Comparison of ENCODE assay signal across 24 cellular contexts in the genomic region with DNA sequence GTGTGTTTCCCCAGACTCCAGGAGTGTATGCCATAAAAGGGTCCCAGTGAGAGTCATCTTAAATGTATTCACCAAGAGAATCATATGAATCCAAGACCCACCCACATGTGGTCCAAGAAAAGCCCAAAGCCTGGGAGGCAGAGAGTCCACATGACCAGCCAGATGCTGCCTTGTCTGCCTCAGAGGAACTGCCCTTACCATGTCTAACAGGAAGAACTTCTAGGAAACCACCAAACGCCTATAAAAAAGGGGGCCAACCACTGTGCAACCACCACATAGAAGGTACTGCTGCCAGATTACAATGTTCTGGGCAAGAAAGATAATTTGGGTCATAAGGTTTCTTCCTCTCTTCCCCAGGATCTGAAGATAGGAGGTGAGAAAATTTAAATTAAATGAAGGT.
"Had no signal": no experiment of that assay in that cellular context is flagged by ENCODE, and none has a peak within 500 bp of the region (broad histone marks: within the 10 kb centered on the region; RNA-seq: fewer than 3 reads in every experiment).

No MANE protein-coding gene starts in this region.

- H3K27me3 ChIP-seq: body of pancreas, colonic mucosa, dorsolateral prefrontal cortex, tibial nerve had no signal

- H3K4me3 Mint-ChIP-seq: activated naive CD8-positive, alpha-beta T cell; activated T-cell treated with anti-CD3 and anti-CD28 coated beads, Interleukin-2, amount 50 U/mL, for 4 hours; activated T-helper 17 cell treated with anti-CD3 and anti-CD28 coated beads, Interleukin-2, amount 50 U/mL, for 72 hours; immature natural killer cell; natural killer cell; T-helper 17 cell; WTC11 had no signal

- H3K4me1 ChIP-seq: body of pancreas, colonic mucosa, spleen, tibial nerve had no signal

- H3K9me3 Mint-ChIP-seq: activated T-cell treated with anti-CD3 and anti-CD28 coated beads, Interleukin-2, amount 50 U/mL, for 4 hours; activated T-helper 17 cell treated with anti-CD3 and anti-CD28 coated beads, Interleukin-2, amount 50 U/mL, for 72 hours; natural killer cell; WTC11 had no signal

- H3K4me1 Mint-ChIP-seq: activated T-helper 17 cell treated with anti-CD3 and anti-CD28 coated beads, Interleukin-2, amount 50 U/mL, for 72 hours; immature natural killer cell; T-helper 17 cell had no signal

- H3K36me3 Mint-ChIP-seq: activated naive CD8-positive, alpha-beta T cell; immature natural killer cell; natural killer cell; WTC11 had no signal

- H3K4me3 ChIP-seq: body of pancreas, colonic mucosa, dorsolateral prefrontal cortex, spleen, tibial nerve had no signal

- DNase-seq: activated CD4-positive, alpha-beta T cell treated with anti-CD3 and anti-CD28 coated beads for 1 hour; activated T-cell treated with anti-CD3 and anti-CD28 coated beads, Interleukin-2, amount 50 U/mL, for 4 hours; aorta; body of pancreas; cerebellar nuclear complex; colonic mucosa; dorsolateral prefrontal cortex; effector memory CD4-positive, alpha-beta T cell; erythroblast; head of caudate nucleus; hypothalamus; immature natural killer cell; midbrain; natural killer cell; right cardiac atrium; spleen; stimulated activated naive CD4-positive, alpha-beta T cell treated with Interleukin-2 at 50 U/mL for 16 hours; SW 1271; T-helper 17 cell; T1000 had no signal

- H3K27ac ChIP-seq: body of pancreas, colonic mucosa, spleen, tibial nerve had no signal

- ATAC-seq: activated T-cell treated with anti-CD3 and anti-CD28 coated beads, Interleukin-2, amount 50 U/mL, for 4 hours; activated T-helper 17 cell treated with anti-CD3 and anti-CD28 coated beads, Interleukin-2, amount 50 U/mL, for 72 hours; body of pancreas; natural killer cell; right cardiac atrium; T-helper 17 cell; WTC11 had no signal

- H3K9me3 ChIP-seq: body of pancreas, colonic mucosa, spleen, tibial nerve had no signal

- H3K36me3 ChIP-seq: colonic mucosa, spleen, tibial nerve had no signal

- H3K27ac Mint-ChIP-seq: activated naive CD8-positive, alpha-beta T cell; activated T-helper 17 cell treated with anti-CD3 and anti-CD28 coated beads, Interleukin-2, amount 50 U/mL, for 72 hours; immature natural killer cell; natural killer cell; T-helper 17 cell; WTC11 had no signal
